In the genomic region with DNA sequence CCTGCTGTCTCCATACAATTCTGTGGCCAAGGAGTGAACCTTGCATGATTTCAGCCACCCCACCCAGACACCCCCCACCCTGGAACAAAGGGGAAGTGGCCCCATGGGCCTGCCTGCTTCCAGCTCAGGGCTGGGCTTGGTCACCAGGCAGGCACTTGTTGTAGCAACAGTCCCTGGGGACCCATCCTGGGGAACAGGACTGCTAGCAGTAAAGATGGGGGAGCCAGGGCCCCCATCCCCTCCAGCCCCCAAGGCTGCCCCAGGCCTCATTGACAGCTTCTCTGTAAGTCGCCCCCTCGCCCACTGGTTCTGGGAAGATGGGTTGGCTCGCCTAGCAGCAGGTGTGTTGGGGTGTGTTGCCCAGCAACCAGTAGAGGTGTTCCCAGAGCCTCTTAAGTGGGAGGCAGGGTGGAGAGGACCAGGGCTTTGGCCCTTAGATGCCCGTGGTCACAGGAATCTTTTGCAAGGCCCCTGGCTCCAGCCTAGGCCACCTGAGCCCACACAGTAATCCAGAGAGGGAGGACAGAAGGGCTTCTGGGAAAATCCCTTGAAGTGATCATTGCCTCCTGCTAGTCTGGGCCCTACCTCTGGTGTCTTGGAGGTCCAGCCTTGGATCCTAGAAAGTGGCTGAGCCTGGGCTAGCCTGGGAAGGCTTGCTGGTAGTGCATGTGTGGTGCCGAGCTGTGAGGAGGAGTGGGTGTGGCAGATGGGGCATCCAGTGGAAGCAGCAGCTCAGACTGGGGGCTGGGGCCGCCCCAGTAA, we compare ENCODE assay signal across 8 cellular contexts. TPM values are rescaled to one million over a fixed set of nuclear protein-coding genes. Genes with fewer than 3 reads are reported as not detected.
DNase-seq lines count a peak whose midpoint lies in the region; ATAC-seq and TF ChIP-seq lines count a peak whose summit lies in the region.
"Had no signal": no experiment of that assay in that cellular context is flagged by ENCODE, and none has a peak within 500 bp of the region (broad histone marks: within the 10 kb centered on the region; RNA-seq: fewer than 3 reads in every experiment).

No MANE protein-coding gene starts in this region.

- DNase-seq in KBM-7, result peak; percentile 48
- peak; percentile 24 for DNase-seq in NCI-H2196 treated with DMSO at 0.1 percent for 48 hours (lab: John Stamatoyannopoulos, UW; ENCODE audit: unreplicated experiment)
- DNase-seq in esophagus squamous epithelium (lab: John Stamatoyannopoulos, UW), result no peak
- no peak for DNase-seq in smooth muscle cell (lab: John Stamatoyannopoulos, UW; ENCODE audit: unreplicated experiment)
- DNase-seq in colonic mucosa, result no peak
- no peak for DNase-seq in MG63

- no peaks in the 10 kb centered on the region for H3K79me2 ChIP-seq in smooth muscle cell (ENCODE audit: low read depth)

- peak overlapping the region; percentile 58 for H3K4me2 ChIP-seq in smooth muscle cell

- H3K36me3 ChIP-seq in esophagus squamous epithelium (no peaks in the 10 kb centered on the region), smooth muscle cell (ENCODE audit: low read depth) (no peaks in the 10 kb centered on the region), colonic mucosa (no peaks in the 10 kb centered on the region), MG63 (no peaks in the 10 kb centered on the region)

- H3K27me3 ChIP-seq in esophagus squamous epithelium (no peaks in the 10 kb centered on the region), smooth muscle cell (ENCODE audit: low read depth) (no peaks in the 10 kb centered on the region), colonic mucosa (no peaks in the 10 kb centered on the region), MG63 (no peaks in the 10 kb centered on the region)

- H3K9ac ChIP-seq in smooth muscle cell (ENCODE audit: low read depth) (peak overlapping the region; percentile 75), colonic mucosa (ENCODE audit: low read depth in 2 of 2, low read length in 2 of 2) (no peak overlapping the region)

- WGBS in esophagus squamous epithelium, 2 donors, result 60% methylated on average over 1 of the region's 6 CpGs
- WGBS in smooth muscle cell (ENCODE audit: low lambda C conversion rate), result 94% methylated on average over 6 of the region's 6 CpGs

- H3K4me1 ChIP-seq in esophagus squamous epithelium, result peaks cover 5 to 59% (median 13%) of the 10 kb centered on the region in 3 donors
- peaks cover 15% of the 10 kb centered on the region for H3K4me1 ChIP-seq in smooth muscle cell (ENCODE audit: low read depth)
- H3K4me1 ChIP-seq in colonic mucosa, result no peaks in the 10 kb centered on the region

- H3K9me3 ChIP-seq in esophagus squamous epithelium, result no peaks in the 10 kb centered on the region
- H3K9me3 ChIP-seq in smooth muscle cell (replicated peaks; ENCODE audit: low read depth), result no peaks in the 10 kb centered on the region
- H3K9me3 ChIP-seq in colonic mucosa, result no peaks in the 10 kb centered on the region
- H3K9me3 ChIP-seq in MG63, result no peaks in the 10 kb centered on the region

- H3F3A ChIP-seq in smooth muscle cell (ENCODE audit: low read depth), result no peaks in the 10 kb centered on the region

- TF ChIP-seq CTCF in esophagus squamous epithelium (IDR thresholded peaks at IDR 0.05), result no peak
- no peak for TF ChIP-seq CTCF in smooth muscle cell (IDR thresholded peaks at IDR 0.05; ENCODE audit: borderline replicate concordance, insufficient read depth, poor library complexity, severe bottlenecking)
- no peak for TF ChIP-seq CTCF in colonic mucosa (IDR thresholded peaks at IDR 0.05)

- in situ Hi-C loops in KBM-7 (cut with MboI; ENCODE audit: low pct_unique_long_range_greater_than_20kb, low sequenced_read_pairs), result loop anchor here (25.0 kb wide), 2 partner anchors 181 to 1631 kb away; a partner anchor contains a TSS

- no peak overlapping the region for H2AFZ ChIP-seq in smooth muscle cell (ENCODE audit: low read depth)

- peak overlapping the region in 3 of 4 donors; percentile 50 to 70 (median 50) for H3K27ac ChIP-seq in esophagus squamous epithelium
- H3K27ac ChIP-seq in smooth muscle cell (ENCODE audit: low read depth), result peak overlapping the region; percentile 100
- H3K27ac ChIP-seq in colonic mucosa, result no peak overlapping the region

- no peak for ATAC-seq in HG03095 (IDR thresholded peaks at IDR 0.05; ENCODE audit: unreplicated experiment)
- ATAC-seq: Panc1 had no signal

- no peaks in the 10 kb centered on the region for H4K20me1 ChIP-seq in smooth muscle cell (ENCODE audit: low read depth)

- no peak for TF ChIP-seq POLR2A in esophagus squamous epithelium (IDR thresholded peaks at IDR 0.05)

- H3K4me3 ChIP-seq in esophagus squamous epithelium (no peak overlapping the region), smooth muscle cell (no peak overlapping the region), colonic mucosa (no peak overlapping the region), MG63 (no peak overlapping the region)

- intact Hi-C loops in esophagus squamous epithelium (cut with DNase I) (no loop called here), colonic mucosa (cut with DNase I) (loop anchor here (10.0 kb wide), 1 partner anchor 354 kb away; no protein-coding TSS in a partner anchor)

RNA-seq across cellular contexts. Expression of a gene that starts 48.9 kb away (rescaled TPM):
- total RNA-seq in esophagus squamous epithelium (10 to 100 TPM in 2 of 4 donors, 1 to 10 TPM in 2; 1.3 to 17.0 (median 9.5) TPM), smooth muscle cell (2.2 and 6.6 TPM in 2 replicates), colonic mucosa (1 to 10 TPM in 1 of 2 donors, not detected in 1; 1.3 TPM)
- 3.5 and 5.1 TPM in 2 replicates for polyA plus RNA-seq in smooth muscle cell
- 0.30 and 6.3 TPM in 2 replicates for total RNA-seq in MG63 (2014; rRNA removed; shearing (Covaris generic); ENCODE audit: low replicate concordance)

Comparison
In these comparisons a context has a peak if more than half of its experiments do, and no peak if none do; other contexts are left out.
1. DNase-seq: peak in KBM-7 (single experiment) and NCI-H2196 treated with DMSO at 0.1 percent for 48 hours (single experiment); none in esophagus squamous epithelium (single experiment), smooth muscle cell (single experiment), colonic mucosa (single experiment) and MG63 (single experiment).